ENCODE assay signal across 21 cellular contexts in genomic region chr22:23925020-23925606, GRCh38. TPM values are rescaled to one million over a fixed set of nuclear protein-coding genes. Genes with fewer than 3 reads are reported as not detected.
"Had no signal": no experiment of that assay in that cellular context is flagged by ENCODE, and none has a peak within 500 bp of the region (broad histone marks: within the 10 kb centered on the region; RNA-seq: fewer than 3 reads in every experiment).

No MANE protein-coding gene starts in this region.

- H3K9me3 ChIP-seq: thyroid gland had no signal

- H3K4me1 Mint-ChIP-seq: activated CD4-positive, alpha-beta T cell treated with anti-CD3 and anti-CD28 coated beads for 36 hours had no signal

- H3K36me3 ChIP-seq: vagina had no signal

- FAIRE-seq: colon had no signal

- H3K4me3 Mint-ChIP-seq: activated CD4-positive, alpha-beta memory T cell treated with anti-CD3 and anti-CD28 coated beads, Interleukin-2, amount 10 ng/mL, durations not matched to agents 7 days and 5 days; activated CD4-positive, alpha-beta T cell treated with anti-CD3 and anti-CD28 coated beads for 36 hours; naive thymus-derived CD8-positive, alpha-beta T cell; stimulated activated naive B cell treated with anti-CD40 and anti-IgM and Interleukin-4, amounts not matched to agents 10 μg/mL and 1 μg/mL and 100 μg/mL, for 72 hours had no signal

- H3K4me1 ChIP-seq: left ventricle myocardium inferior had no signal

- H3K27me3 Mint-ChIP-seq: activated CD4-positive, alpha-beta memory T cell treated with anti-CD3 and anti-CD28 coated beads, Interleukin-2, amount 10 ng/mL, durations not matched to agents 7 days and 5 days; activated CD4-positive, alpha-beta T cell treated with anti-CD3 and anti-CD28 coated beads for 36 hours; stimulated activated naive B cell treated with anti-CD40 and anti-IgM and Interleukin-4, amounts not matched to agents 10 μg/mL and 1 μg/mL and 100 μg/mL, for 72 hours had no signal

- ATAC-seq: activated CD4-positive, alpha-beta T cell treated with anti-CD3 and anti-CD28 coated beads for 36 hours; activated naive CD4-positive, alpha-beta T cell treated with anti-CD3 and anti-CD28 coated beads, Interleukin-2, amount 50 U/mL, for 72 hours; naive thymus-derived CD8-positive, alpha-beta T cell; stimulated activated naive B cell treated with anti-CD40 and anti-IgM and Interleukin-4, amounts not matched to agents 10 μg/mL and 1 μg/mL and 100 μg/mL, for 72 hours had no signal

- H3K27ac ChIP-seq: left ventricle myocardium inferior, thyroid gland, vagina had no signal

- DNase-seq: activated CD4-positive, alpha-beta memory T cell treated with anti-CD3 and anti-CD28 coated beads, Interleukin-2, amount 10 ng/mL, durations not matched to agents 7 days and 5 days; activated CD4-positive, alpha-beta T cell treated with anti-CD3 and anti-CD28 coated beads for 36 hours; activated CD8-positive, alpha-beta memory T cell treated with anti-CD3 and anti-CD28 coated beads, Interleukin-2, amount 50 U/mL, for 4 hours; activated gamma-delta T cell; activated T-cell treated with anti-CD3 and anti-CD28 coated beads, Interleukin-2, amount 50 U/mL, for 48 hours; caudate nucleus; esophagus squamous epithelium; hypothalamus; left ventricle myocardium inferior; mesenchymal stem cell; naive thymus-derived CD8-positive, alpha-beta T cell; retina; stimulated activated CD4-positive, alpha-beta T cell treated with anti-CD3 and anti-CD28 coated beads, Interleukin-2, amount 100 ng/mL, for 48 hours; stimulated activated naive B cell treated with anti-CD40 and anti-IgM and Interleukin-4, amounts not matched to agents 10 μg/mL and 1 μg/mL and 100 μg/mL, for 72 hours; T-helper 2 cell; thyroid gland had no signal

- H3K4me3 ChIP-seq: esophagus squamous epithelium, left ventricle myocardium inferior, thyroid gland, vagina had no signal

- H3K27me3 ChIP-seq: esophagus squamous epithelium, thyroid gland, vagina had no signal

- H3K27ac Mint-ChIP-seq: activated CD4-positive, alpha-beta memory T cell treated with anti-CD3 and anti-CD28 coated beads, Interleukin-2, amount 10 ng/mL, durations not matched to agents 7 days and 5 days; activated CD4-positive, alpha-beta T cell treated with anti-CD3 and anti-CD28 coated beads for 36 hours; activated naive CD4-positive, alpha-beta T cell treated with anti-CD3 and anti-CD28 coated beads, Interleukin-2, amount 50 U/mL, for 72 hours; naive thymus-derived CD8-positive, alpha-beta T cell; stimulated activated naive B cell treated with anti-CD40 and anti-IgM and Interleukin-4, amounts not matched to agents 10 μg/mL and 1 μg/mL and 100 μg/mL, for 72 hours had no signal

RNA-seq across cellular contexts. Expression of gene GSTT2B, which starts 35.9 kb away (rescaled TPM):
- total RNA-seq: activated CD4-positive, alpha-beta memory T cell treated with anti-CD3 and anti-CD28 coated beads, Interleukin-2, amount 10 ng/mL, durations not matched to agents 7 days and 5 days; activated CD4-positive, alpha-beta T cell treated with anti-CD3 and anti-CD28 coated beads for 36 hours; naive thymus-derived CD8-positive, alpha-beta T cell; vagina had no signal
- polyA plus RNA-seq: naive thymus-derived CD8-positive, alpha-beta T cell had no signal

RNA-seq across cellular contexts. Expression of gene DDTL, which starts 41.6 kb away (rescaled TPM):
- total RNA-seq: naive thymus-derived CD8-positive, alpha-beta T cell; vagina had no signal

RNA-seq across cellular contexts. Expression of gene GSTT2, which starts 54.8 kb away (rescaled TPM):
- total RNA-seq: activated CD4-positive, alpha-beta memory T cell treated with anti-CD3 and anti-CD28 coated beads, Interleukin-2, amount 10 ng/mL, durations not matched to agents 7 days and 5 days; activated CD4-positive, alpha-beta T cell treated with anti-CD3 and anti-CD28 coated beads for 36 hours; esophagus squamous epithelium; fibroblast of villous mesenchyme; naive thymus-derived CD8-positive, alpha-beta T cell; skeletal muscle tissue; vagina had no signal
- polyA plus RNA-seq: naive thymus-derived CD8-positive, alpha-beta T cell had no signal
